11 cellular contexts compared by ENCODE assay signal in genomic region chr7:19773361-19773760, GRCh38. TPM values are rescaled to one million over a fixed set of nuclear protein-coding genes. Genes with fewer than 3 reads are reported as not detected.
DNase-seq lines count a peak whose midpoint lies in the region; ATAC-seq and TF ChIP-seq lines count a peak whose summit lies in the region.
"Had no signal": no experiment of that assay in that cellular context is flagged by ENCODE, and none has a peak within 500 bp of the region (broad histone marks: within the 10 kb centered on the region; RNA-seq: fewer than 3 reads in every experiment).

Gene TMEM196 (minus strand): TSS chr7:19773617. CDS start chr7:19772696, 921 bp downstream.

- H3K36me3 Mint-ChIP-seq in endodermal cell (ENCODE audit: low read depth): no peaks in the 10 kb centered on the region
- H3K36me3 Mint-ChIP-seq in naive thymus-derived CD8-positive, alpha-beta T cell: peaks cover 0 to 4% (median 3%) of the 10 kb centered on the region in 3 donors

- no peak within 1 kb of the TSS for H3K27ac ChIP-seq in cardiac muscle cell
- no peak within 1 kb of the TSS for H3K27ac ChIP-seq in right atrium auricular region
- no peak within 1 kb of the TSS for H3K27ac ChIP-seq in endodermal cell (ENCODE audit: low read depth, low read length)
- no peak within 1 kb of the TSS for H3K27ac ChIP-seq in aorta (ENCODE audit: low read depth in 1 of 2, low read length in 2 of 2)

- H3K27me3 ChIP-seq in cardiac muscle cell: peaks cover 48% of the 10 kb centered on the region
- peaks cover 5 to 8% of the 10 kb centered on the region in 2 donors for H3K27me3 ChIP-seq in right atrium auricular region
- H3K27me3 ChIP-seq in endodermal cell (ENCODE audit: control insufficient read depth, insufficient read depth, low read length, poor library complexity, severe bottlenecking): peaks cover 37% of the 10 kb centered on the region
- H3K27me3 ChIP-seq in aorta (ENCODE audit: control insufficient read depth in 1 of 2, insufficient read depth in 2 of 2, low read length in 1 of 2): no peaks in the 10 kb centered on the region

- intact Hi-C loops in aorta (cut with DNase I): no loop called here

- H3K27me3 Mint-ChIP-seq in endodermal cell (ENCODE audit: insufficient read depth): peaks cover 54% of the 10 kb centered on the region
- H3K27me3 Mint-ChIP-seq in naive thymus-derived CD8-positive, alpha-beta T cell: peaks cover 23 to 56% (median 28%) of the 10 kb centered on the region in 5 donors

- H3K36me3 ChIP-seq in cardiac muscle cell (no peaks in the 10 kb centered on the region), right atrium auricular region (no peaks in the 10 kb centered on the region), endodermal cell (ENCODE audit: control insufficient read depth, insufficient read depth, low read length) (no peaks in the 10 kb centered on the region), aorta (ENCODE audit: control insufficient read depth in 1 of 2, insufficient read depth in 2 of 2, low read length in 1 of 2) (no peaks in the 10 kb centered on the region)

- H3K4me1 ChIP-seq in cardiac muscle cell (ENCODE audit: low read depth): no peaks in the 10 kb centered on the region
- H3K4me1 ChIP-seq in right atrium auricular region: peaks cover 0 to 13% of the 10 kb centered on the region in 2 donors
- peaks cover 3% of the 10 kb centered on the region for H3K4me1 ChIP-seq in endodermal cell (ENCODE audit: control insufficient read depth, insufficient read depth, low read length)
- H3K4me1 ChIP-seq in aorta (ENCODE audit: control insufficient read depth in 1 of 2, insufficient read depth in 2 of 2, low read length in 2 of 2): no peaks in the 10 kb centered on the region

- H3K9me3 ChIP-seq in cardiac muscle cell (ENCODE audit: low read depth) (no peaks in the 10 kb centered on the region), right atrium auricular region (no peaks in the 10 kb centered on the region), endodermal cell (ENCODE audit: control insufficient read depth, low read length) (no peaks in the 10 kb centered on the region), aorta (ENCODE audit: control insufficient read depth, low read length) (no peaks in the 10 kb centered on the region)

- H3K4me1 Mint-ChIP-seq in endodermal cell: peaks cover 8% of the 10 kb centered on the region
- H3K4me1 Mint-ChIP-seq in naive thymus-derived CD8-positive, alpha-beta T cell: peaks cover 7 to 19% (median 11%) of the 10 kb centered on the region in 4 donors

- POLR2A ChIA-PET in naive thymus-derived CD8-positive, alpha-beta T cell (lab: Charles Lee): no interaction called here

- TF ChIP-seq CTCF in cardiac muscle cell (IDR thresholded peaks at IDR 0.05; ENCODE audit: low read depth, low read length): no peak
- no peak for TF ChIP-seq CTCF in right atrium auricular region (IDR thresholded peaks at IDR 0.05)
- no peak for TF ChIP-seq CTCF in endodermal cell (conservative IDR thresholded peaks at IDR 0.05)

- WGBS in endodermal cell (ENCODE audit: insufficient coverage in 1 of 2, insufficient read length in 1 of 2), 2 experiments: 4% methylated on average over 5 to 19 of the region's 20 CpGs
- 2% methylated on average over 19 to 20 of the region's 20 CpGs for WGBS in aorta, 2 donors

- no peak within 1 kb of the TSS for H3K9ac ChIP-seq in endodermal cell (ENCODE audit: extremely low read depth, low read length, poor library complexity, severe bottlenecking)

- H3K4me3 ChIP-seq in cardiac muscle cell: no peak within 1 kb of the TSS
- peak within 1 kb of the TSS in 1 of 2 donors; percentile 17 for H3K4me3 ChIP-seq in right atrium auricular region
- peak within 1 kb of the TSS; percentile 82 for H3K4me3 ChIP-seq in endodermal cell (ENCODE audit: low read length)
- no peak within 1 kb of the TSS for H3K4me3 ChIP-seq in aorta (ENCODE audit: low read length in 2 of 2)

- H3K27ac Mint-ChIP-seq in endodermal cell: no peak within 1 kb of the TSS
- H3K27ac Mint-ChIP-seq in naive thymus-derived CD8-positive, alpha-beta T cell: peak within 1 kb of the TSS in 3 of 10 donors; percentile 22 to 60 (median 46)
- H3K27ac Mint-ChIP-seq: activated CD4-positive, alpha-beta T cell treated with anti-CD3 and anti-CD28 coated beads, Interleukin-2, amount 10 ng/mL, durations not matched to agents 24 days and 14 days had no signal

- peak in 1 of 2 donors; percentile 27 for ATAC-seq in naive thymus-derived CD8-positive, alpha-beta T cell
- peak; percentile 29 for ATAC-seq in aorta (ENCODE audit: low FRiP score)
- ATAC-seq in GM18511 (IDR thresholded peaks at IDR 0.05; ENCODE audit: unreplicated experiment): no peak

- H3K4me3 Mint-ChIP-seq in endodermal cell: peak within 1 kb of the TSS; percentile 55
- peak within 1 kb of the TSS in 8 of 10 donors; percentile 33 to 72 (median 47) for H3K4me3 Mint-ChIP-seq in naive thymus-derived CD8-positive, alpha-beta T cell
- H3K4me3 Mint-ChIP-seq: activated CD4-positive, alpha-beta T cell treated with anti-CD3 and anti-CD28 coated beads, Interleukin-2, amount 10 ng/mL, durations not matched to agents 24 days and 14 days had no signal

- H3K9me3 Mint-ChIP-seq in endodermal cell: no peaks in the 10 kb centered on the region
- H3K9me3 Mint-ChIP-seq in naive thymus-derived CD8-positive, alpha-beta T cell: peaks cover 0 to 8% (median 0%) of the 10 kb centered on the region in 9 donors
- H3K9me3 Mint-ChIP-seq: activated CD4-positive, alpha-beta T cell treated with anti-CD3 and anti-CD28 coated beads, Interleukin-2, amount 10 ng/mL, durations not matched to agents 24 days and 14 days had no signal

- DNase-seq in cardiac muscle cell (ENCODE audit: low read depth in 1 of 2, low spot score in 1 of 2) (peak; percentile 2 to 13), right atrium auricular region (ENCODE audit: low spot score) (no peak), endodermal cell (no peak), aorta (peak in 1 of 2 donors; percentile 56), glomerular visceral epithelial cell (ENCODE audit: extremely low spot score) (no peak), SHP77 treated with DMSO at 0.1 percent for 48 hours (lab: John Stamatoyannopoulos, UW) (no peak)
- peak in 1 of 10 donors; percentile 2 for DNase-seq in naive thymus-derived CD8-positive, alpha-beta T cell
- DNase-seq: activated CD4-positive, alpha-beta T cell treated with anti-CD3 and anti-CD28 coated beads, Interleukin-2, amount 10 ng/mL, durations not matched to agents 24 days and 14 days; KG1 had no signal

RNA-seq across cellular contexts. Expression of gene TMEM196, which starts in this region (rescaled TPM):
- total RNA-seq in cardiac muscle cell (not detected in 2 replicates), right atrium auricular region (not detected), endodermal cell (not detected), aorta (under 1 TPM; 0.29 to 0.30 TPM)
- polyA plus RNA-seq in cardiac muscle cell (not detected in 2 replicates), aorta (under 1 TPM in 1 of 2 donors, not detected in 1; 0.10 TPM)
- polyA plus RNA-seq in endodermal cell (2013, experiment 1 of 2): 0.68 TPM
- polyA plus RNA-seq in endodermal cell (2013, experiment 2 of 2): 0.41 TPM
- total RNA-seq in naive thymus-derived CD8-positive, alpha-beta T cell: not detected
- polyA plus RNA-seq in naive thymus-derived CD8-positive, alpha-beta T cell: not detected
- total RNA-seq: activated CD4-positive, alpha-beta T cell treated with anti-CD3 and anti-CD28 coated beads, Interleukin-2, amount 10 ng/mL, durations not matched to agents 24 days and 14 days had no signal
- polyA plus RNA-seq: BJ had no signal

Comparison
In these comparisons a context has a peak if more than half of its experiments do, and no peak if none do; other contexts are left out.
1. Peak in DNase-seq in cardiac muscle cell; RNA of the gene not detected or under 1 TPM.
2. Peak in ATAC-seq in aorta; RNA of the gene not detected or under 1 TPM.